In the genomic region with DNA sequence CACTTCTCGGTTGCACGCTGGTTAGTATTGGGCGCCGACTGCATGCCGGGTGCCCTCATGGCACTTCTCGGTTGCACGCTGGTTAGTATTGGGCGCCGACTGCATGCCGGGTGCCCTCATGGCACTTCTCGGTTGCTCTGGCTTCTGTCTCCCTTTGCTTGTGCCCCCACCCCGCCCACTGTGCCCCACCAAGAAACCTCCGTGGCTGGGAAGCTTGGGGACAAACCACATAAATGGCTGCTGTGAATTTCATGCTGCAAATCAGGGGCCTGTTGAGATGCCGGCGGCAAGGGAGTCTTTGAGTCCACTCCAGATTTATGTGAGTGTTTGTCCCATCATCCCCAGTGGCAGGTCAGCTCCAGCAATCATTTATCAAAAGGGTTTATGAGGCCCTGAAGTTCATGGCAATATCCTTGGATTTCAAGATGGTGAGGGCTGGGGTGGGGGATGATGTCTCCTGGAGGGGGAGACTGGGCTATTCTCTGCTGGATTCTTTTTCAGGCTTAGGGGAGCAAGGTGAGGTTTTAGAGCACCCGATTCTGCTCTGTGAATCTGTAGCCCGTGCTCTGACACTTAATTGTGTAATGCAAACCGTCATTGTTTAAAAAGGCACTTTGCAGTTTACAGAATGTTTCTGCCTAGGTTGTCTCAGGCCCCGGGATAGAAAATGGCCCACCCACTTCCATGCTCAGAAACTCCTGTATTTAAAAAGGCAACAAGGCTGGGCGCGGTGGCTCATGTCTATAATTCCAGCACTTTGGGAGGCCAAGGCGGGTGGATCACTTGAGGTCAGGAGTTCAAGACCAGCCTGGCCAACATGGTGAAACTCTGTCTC, we compare ENCODE assay signal across 22 cellular contexts. TPM values are rescaled to one million over a fixed set of nuclear protein-coding genes. Genes with fewer than 3 reads are reported as not detected.
DNase-seq lines count a peak whose midpoint lies in the region; ATAC-seq and TF ChIP-seq lines count a peak whose summit lies in the region.
"Had no signal": no experiment of that assay in that cellular context is flagged by ENCODE, and none has a peak within 500 bp of the region (broad histone marks: within the 10 kb centered on the region; RNA-seq: fewer than 3 reads in every experiment).

No MANE protein-coding gene starts in this region.

- H3K4me3 Mint-ChIP-seq in effector memory CD8-positive, alpha-beta T cell, result no peak overlapping the region
- H3K4me3 Mint-ChIP-seq: CD4-positive, CD25-positive, alpha-beta regulatory T cell had no signal

- H3K9me3 ChIP-seq in right atrium auricular region (no peaks in the 10 kb centered on the region), sigmoid colon (no peaks in the 10 kb centered on the region)
- H3K9me3 ChIP-seq: BE2C, Caco-2, HAP-1 had no signal

- intact Hi-C loops in left cardiac atrium (cut with DNase I), result no loop called here
- intact Hi-C loops in sigmoid colon (cut with DNase I), result no loop called here

- H3K36me3 Mint-ChIP-seq in effector memory CD8-positive, alpha-beta T cell (ENCODE audit: insufficient read depth), result no peaks in the 10 kb centered on the region
- H3K36me3 Mint-ChIP-seq: CD4-positive, CD25-positive, alpha-beta regulatory T cell had no signal

- no peaks in the 10 kb centered on the region for H3K4me1 Mint-ChIP-seq in effector memory CD8-positive, alpha-beta T cell (ENCODE audit: low read depth in 2 of 2)
- H3K4me1 Mint-ChIP-seq: CD4-positive, CD25-positive, alpha-beta regulatory T cell had no signal

- no peak overlapping the region for H3K27ac Mint-ChIP-seq in effector memory CD8-positive, alpha-beta T cell
- H3K27ac Mint-ChIP-seq: CD4-positive, CD25-positive, alpha-beta regulatory T cell had no signal

- ATAC-seq in left cardiac atrium (no peak), GM21786 (IDR thresholded peaks at IDR 0.05; ENCODE audit: unreplicated experiment) (no peak)
- no peak for ATAC-seq in effector memory CD8-positive, alpha-beta T cell (replicated peaks)

- H3K27me3 ChIP-seq in right atrium auricular region, result no peaks in the 10 kb centered on the region
- no peaks in the 10 kb centered on the region for H3K27me3 ChIP-seq in sigmoid colon
- H3K27me3 ChIP-seq: BE2C had no signal

- H3K4me3 ChIP-seq in right atrium auricular region (no peak overlapping the region), sigmoid colon (no peak overlapping the region)
- H3K4me3 ChIP-seq: HAP-1 had no signal

- TF ChIP-seq CTCF in right atrium auricular region (IDR thresholded peaks at IDR 0.05) (no peak), sigmoid colon (IDR thresholded peaks at IDR 0.05) (no peak)

- no peak for TF ChIP-seq EP300 in sigmoid colon (IDR thresholded peaks at IDR 0.05)

- TF ChIP-seq POLR2A in sigmoid colon (IDR thresholded peaks at IDR 0.05), result no peak

- H3K36me3 ChIP-seq in right atrium auricular region (no peaks in the 10 kb centered on the region), sigmoid colon (no peaks in the 10 kb centered on the region)
- H3K36me3 ChIP-seq: BE2C, HAP-1 had no signal

- no peaks in the 10 kb centered on the region for H3K9me3 Mint-ChIP-seq in effector memory CD8-positive, alpha-beta T cell
- H3K9me3 Mint-ChIP-seq: CD4-positive, CD25-positive, alpha-beta regulatory T cell had no signal

- peaks cover 29 to 56% of the 10 kb centered on the region in 2 donors for H3K27me3 Mint-ChIP-seq in effector memory CD8-positive, alpha-beta T cell

- H3K4me1 ChIP-seq in right atrium auricular region (peaks cover 0 to 86% of the 10 kb centered on the region in 2 donors), sigmoid colon (peaks cover 0 to 76% (median 64%) of the 10 kb centered on the region in 4 donors)

- H3K27ac ChIP-seq in right atrium auricular region (peak overlapping the region; percentile 78 to 82), sigmoid colon (peak overlapping the region; percentile 66 to 89 (median 78))

- DNase-seq in right atrium auricular region (ENCODE audit: low spot score), result no peak
- no peak for DNase-seq in left cardiac atrium
- peak; percentile 91 for DNase-seq in left kidney (ENCODE audit: low read depth, low spot score)
- DNase-seq in sigmoid colon, result no peak
- no peak for DNase-seq in OCI-M2 (lab: John Stamatoyannopoulos, UW; ENCODE audit: unreplicated experiment)
- no peak for DNase-seq in effector memory CD8-positive, alpha-beta T cell
- no peak for DNase-seq in MV-4-11 (lab: John Stamatoyannopoulos, UW)
- DNase-seq: 8988T; BE2C; Caco-2; CD4-positive, CD25-positive, alpha-beta regulatory T cell; DMS153; GF-D8; GM23248; KG1; NCI-H748 treated with DMSO at 0.1 percent for 48 hours; SIG-M5 had no signal

- 80% methylated on average over 22 of the region's 22 CpGs for WGBS in sigmoid colon, 2 donors

RNA-seq across cellular contexts. Expression of a gene that starts 51.2 kb away (rescaled TPM):
- total RNA-seq in right atrium auricular region (not detected), left cardiac atrium (not detected), sigmoid colon (not detected)
- polyA plus RNA-seq in sigmoid colon, result not detected
- total RNA-seq: Caco-2; CD4-positive, CD25-positive, alpha-beta regulatory T cell; Daoy; GM23248; NCI-H460; RPMI7951 had no signal
- polyA plus RNA-seq: CD4-positive, CD25-positive, alpha-beta regulatory T cell; GM23248 had no signal
